In genomic region chr16:57192720-57193486, GRCh38 we compare ENCODE assay signal across 15 cellular contexts. TPM values are rescaled to one million over a fixed set of nuclear protein-coding genes. Genes with fewer than 3 reads are reported as not detected.
DNase-seq lines count a peak whose midpoint lies in the region; ATAC-seq, FAIRE-seq and TF ChIP-seq lines count a peak whose summit lies in the region.
"Had no signal": no experiment of that assay in that cellular context is flagged by ENCODE, and none has a peak within 500 bp of the region (broad histone marks: within the 10 kb centered on the region; RNA-seq: fewer than 3 reads in every experiment).

No MANE protein-coding gene starts in this region.

- POLR2A ChIA-PET in A549 (lab: Yijun Ruan, JAX) = no interaction called here

- peaks cover 95% of the 10 kb centered on the region for H3K79me2 ChIP-seq in hepatocyte

- no peak overlapping the region for H2AFZ ChIP-seq in hepatocyte

- ATAC-seq in A549 = no peak
- ATAC-seq: lower lobe of right lung, upper lobe of right lung had no signal

- H3K27ac ChIP-seq in A549 (peak overlapping the region; percentile 86 to 90), hepatocyte (peak overlapping the region; percentile 11)
- H3K27ac ChIP-seq: lower lobe of right lung, upper lobe of right lung had no signal

- CTCF ChIA-PET in A549 (lab: Yijun Ruan, JAX) = interaction anchor here (1.7 kb wide), 1 partner anchor 224 kb away, joined by 5 read pairs; no protein-coding TSS in a partner anchor

- TF ChIP-seq CTCF in A549 (IDR thresholded peaks at IDR 0.05) (no peak), GM20000 (IDR thresholded peaks at IDR 0.05; ENCODE audit: extremely low read depth, missing control alignments) (no peak), hepatocyte (IDR thresholded peaks at IDR 0.05; ENCODE audit: poor library complexity) (no peak), BE2C (IDR thresholded peaks at IDR 0.05; ENCODE audit: low read depth, low read length) (no peak)

- DNase-seq in A549 (ENCODE audit: low read depth in 1 of 2, low spot score in 1 of 2) (no peak), GM20000 (ENCODE audit: low spot score) (peak; percentile 37), adipocyte (ENCODE audit: low read depth) (peak; percentile 51), hepatocyte (ENCODE audit: low spot score) (no peak), DMS114 treated with DMSO at 0.1 percent for 48 hours (lab: John Stamatoyannopoulos, UW; ENCODE audit: unreplicated experiment) (no peak), kidney glomerular epithelial cell (lab: John Stamatoyannopoulos, UW) (no peak), SKM-1 treated with dmso at 0.1 percent for 144 hours (lab: John Stamatoyannopoulos, UW; ENCODE audit: unreplicated experiment) (no peak), BE2C (no peak)
- DNase-seq: activated B cell treated with CpG ODN at 0.5 μM for 24 hours; amniotic stem cell; DMS79 treated with DMSO at 0.1 percent for 48 hours; effector CD4-positive, alpha-beta T cell; Kasumi-1; lower lobe of right lung; upper lobe of right lung had no signal

- no peaks in the 10 kb centered on the region for H3K9me3 ChIP-seq in A549
- H3K9me3 ChIP-seq in adipocyte (ENCODE audit: control insufficient read depth, low read length) = no peaks in the 10 kb centered on the region
- H3K9me3 ChIP-seq in hepatocyte (ENCODE audit: low read depth) = no peaks in the 10 kb centered on the region
- H3K9me3 ChIP-seq in BE2C = no peaks in the 10 kb centered on the region
- H3K9me3 ChIP-seq: lower lobe of right lung, upper lobe of right lung had no signal

- H4K20me1 ChIP-seq in hepatocyte (ENCODE audit: insufficient read depth, poor library complexity, severe bottlenecking) = peaks cover 84% of the 10 kb centered on the region

- H3K4me2 ChIP-seq in A549 (peak overlapping the region; percentile 79), hepatocyte (peak overlapping the region; percentile 30)

- H3K27me3 ChIP-seq in adipocyte (replicated peaks; ENCODE audit: control insufficient read depth, insufficient read depth, low read length) (no peaks in the 10 kb centered on the region), hepatocyte (no peaks in the 10 kb centered on the region), BE2C (no peaks in the 10 kb centered on the region)
- H3K27me3 ChIP-seq: upper lobe of right lung had no signal

- no peak overlapping the region; the same call in 2 of the 3 replicates for H3K4me3 ChIP-seq in A549
- H3K4me3 ChIP-seq in adipocyte (ENCODE audit: low read length) = peak overlapping the region; percentile 32
- no peak overlapping the region for H3K4me3 ChIP-seq in hepatocyte
- H3K4me3 ChIP-seq in BE2C (ENCODE audit: low read depth, low read length) = no peak overlapping the region
- H3K4me3 ChIP-seq: lower lobe of right lung, upper lobe of right lung had no signal

- 65% methylated on average over 7 of the region's 7 CpGs for WGBS in A549 (ENCODE audit: missing lambda C conversion rate)
- 71% methylated on average over 7 of the region's 7 CpGs for WGBS in hepatocyte (ENCODE audit: low lambda C conversion rate, missing lambda C conversion rate)

- peak; percentile 82 for FAIRE-seq in A549 (lab: Jason Lieb, UNC)

- no peak for TF ChIP-seq POLR2A in A549 (IDR thresholded peaks at IDR 0.05; ENCODE audit: low read length)

- TF ChIP-seq RAD21 in A549 (conservative IDR thresholded peaks at IDR 0.05 in 1 of 2, IDR thresholded peaks at IDR 0.05 in 1 of 2) = no peak

- H3K36me3 ChIP-seq in adipocyte (ENCODE audit: control insufficient read depth, insufficient read depth, low read length, severe bottlenecking) = no peaks in the 10 kb centered on the region
- no peaks in the 10 kb centered on the region for H3K36me3 ChIP-seq in hepatocyte (replicated peaks; ENCODE audit: insufficient read depth, low read depth)
- H3K36me3 ChIP-seq in BE2C = no peaks in the 10 kb centered on the region
- H3K36me3 ChIP-seq: lower lobe of right lung, upper lobe of right lung had no signal

- no peak for TF ChIP-seq EP300 in A549 (IDR thresholded peaks at IDR 0.05)

- H3K9ac ChIP-seq in adipocyte (ENCODE audit: low read length) = no peak overlapping the region

- H3K4me1 ChIP-seq in A549 (peaks cover 77% of the 10 kb centered on the region), adipocyte (ENCODE audit: control insufficient read depth, insufficient read depth, low read length) (peaks cover 67% of the 10 kb centered on the region), hepatocyte (ENCODE audit: insufficient read depth) (peaks cover 38% of the 10 kb centered on the region), BE2C (peaks cover 13% of the 10 kb centered on the region)

- no peaks in the 10 kb centered on the region for H3K9me2 ChIP-seq in hepatocyte (replicated peaks; ENCODE audit: insufficient read depth)

TF ChIP-seq in A549, 52 proteins besides CTCF, POLR2A, EP300 and RAD21:
- TF ChIP-seq CEBPB (IDR thresholded peaks at IDR 0.05) (peak; percentile 38 to 62; a peak in 3 of 4 replicates), RARB (CRISPR knock-in tag; IDR thresholded peaks at IDR 0.05) (no peak), CHD4 (IDR thresholded peaks at IDR 0.05; ENCODE audit: borderline replicate concordance) (no peak), ELK1 (IDR thresholded peaks at IDR 0.05; ENCODE audit: low read depth, low read length) (no peak), FOSL2 (IDR thresholded peaks at IDR 0.05) (no peak), FOSL2 (CRISPR knock-in tag; IDR thresholded peaks at IDR 0.05) (no peak), GATA3 (IDR thresholded peaks at IDR 0.05; ENCODE audit: borderline replicate concordance) (no peak), RNF2 (IDR thresholded peaks at IDR 0.05; ENCODE audit: borderline replicate concordance, low read depth) (no peak), TFCP2L1 (CRISPR knock-in tag; IDR thresholded peaks at IDR 0.05) (no peak)

RNA-seq across cellular contexts. Expression of gene RSPRY1, which starts 6.8 kb away (rescaled TPM):
- 50.0 and 58.5 TPM in 2 replicates for polyA plus RNA-seq in A549 (2011; rRNA removed)
- 13.3 and 15.2 TPM in 2 replicates for polyA plus RNA-seq in A549 (2012; cell fraction: cytosol; rRNA removed)
- 8.6 and 13.4 TPM in 2 replicates for polyA plus RNA-seq in A549 (2012; cell fraction: nucleus; rRNA removed)
- 30.2 to 32.2 TPM (median 31.9 TPM) in 3 replicates for polyA plus RNA-seq in A549 (2017; fragmentation: RNase III; extraction: RNeasy Plus Mini Kit Qiagen cat#74134 plus additional on column Dnase treatment)
- 95.7 and 103 TPM in 2 replicates for polyA minus RNA-seq in A549 (2011; rRNA and poly(A)+ RNA removed)
- 52.7 and 57.5 TPM in 2 replicates for total RNA-seq in hepatocyte
- polyA plus RNA-seq in hepatocyte = 42.3 and 52.7 TPM in 2 replicates
- polyA plus RNA-seq in BE2C (2012; ENCODE audit: insufficient read depth, insufficient read length, low read depth) = 71.1 TPM

RNA-seq across cellular contexts. Expression of gene PSME3IP1, which starts 7.1 kb away (rescaled TPM):
- 128 and 155 TPM in 2 replicates for polyA plus RNA-seq in A549 (2011; rRNA removed)
- polyA plus RNA-seq in A549 (2012; cell fraction: cytosol; rRNA removed) = 97.2 and 103 TPM in 2 replicates
- 192 and 222 TPM in 2 replicates for polyA plus RNA-seq in A549 (2012; cell fraction: nucleus; rRNA removed)
- 157 to 159 TPM (median 158 TPM) in 3 replicates for polyA plus RNA-seq in A549 (2017; fragmentation: RNase III; extraction: RNeasy Plus Mini Kit Qiagen cat#74134 plus additional on column Dnase treatment)
- polyA minus RNA-seq in A549 (2011; rRNA and poly(A)+ RNA removed) = 98.7 and 122 TPM in 2 replicates
- 73.2 and 79.7 TPM in 2 replicates for total RNA-seq in hepatocyte
- 62.6 and 64.2 TPM in 2 replicates for polyA plus RNA-seq in hepatocyte
- polyA plus RNA-seq in BE2C (2012; ENCODE audit: insufficient read depth, insufficient read length, low read depth) = 141 TPM

RNA-seq across cellular contexts. Expression of gene ARL2BP, which starts 52.2 kb away (rescaled TPM):
- polyA plus RNA-seq in A549 (2011; rRNA removed) (117 and 126 TPM in 2 replicates), A549 (2017; fragmentation: RNase III; extraction: RNeasy Plus Mini Kit Qiagen cat#74134 plus additional on column Dnase treatment) (64.0 to 68.7 TPM (median 67.0 TPM) in 3 replicates), hepatocyte (102 and 104 TPM in 2 replicates)
- 49.9 and 58.2 TPM in 2 replicates for polyA plus RNA-seq in A549 (2012; cell fraction: cytosol; rRNA removed)
- polyA plus RNA-seq in A549 (2012; cell fraction: nucleus; rRNA removed) = 20.2 and 31.0 TPM in 2 replicates
- polyA minus RNA-seq in A549 (2011; rRNA and poly(A)+ RNA removed) = 48.8 and 54.9 TPM in 2 replicates
- 92.6 and 105 TPM in 2 replicates for total RNA-seq in hepatocyte
- 44.5 TPM for polyA plus RNA-seq in BE2C (2012; ENCODE audit: insufficient read depth, insufficient read length, low read depth)

Comparison
In these comparisons a context has a peak if more than half of its experiments do, and no peak if none do; other contexts are left out.
1. DNase-seq: peak in GM20000 (single experiment) and adipocyte (single experiment); none in A549 (0 of 2), hepatocyte (single experiment), DMS114 treated with DMSO at 0.1 percent for 48 hours (single experiment), kidney glomerular epithelial cell (single experiment), SKM-1 treated with dmso at 0.1 percent for 144 hours (single experiment) and BE2C (single experiment).